ENCODE assay signal across 9 cellular contexts in genomic region chr10:72322280-72323058, GRCh38. TPM values are rescaled to one million over a fixed set of nuclear protein-coding genes. Genes with fewer than 3 reads are reported as not detected.
DNase-seq lines count a peak whose midpoint lies in the region; ATAC-seq and TF ChIP-seq lines count a peak whose summit lies in the region.
"Had no signal": no experiment of that assay in that cellular context is flagged by ENCODE, and none has a peak within 500 bp of the region (broad histone marks: within the 10 kb centered on the region; RNA-seq: fewer than 3 reads in every experiment).

No MANE protein-coding gene starts in this region.

- intact Hi-C loops in CD14-positive monocyte (cut with micrococcal nuclease): loop anchor here in 1 of 2 donors (5.0 kb wide), 1 partner anchor 945 kb away; no protein-coding TSS in a partner anchor

- H3K4me3 Mint-ChIP-seq in CD14-positive monocyte (peak overlapping the region in 1 of 2 donors; percentile 13), naive B cell (peak overlapping the region in 6 of 8 donors; percentile 29 to 69 (median 53))

- H3K4me1 Mint-ChIP-seq in CD14-positive monocyte (peaks cover 76% of the 10 kb centered on the region), naive B cell (peaks cover 39 to 82% (median 74%) of the 10 kb centered on the region in 3 donors)

- H3K36me3 Mint-ChIP-seq in CD14-positive monocyte: no peaks in the 10 kb centered on the region
- H3K36me3 Mint-ChIP-seq in naive B cell: no peaks in the 10 kb centered on the region

- DNase-seq in CD14-positive monocyte (ENCODE audit: low spot score) (no peak), RPMI8226 (peak; percentile 33), naive B cell (no peak), NCI-H226 (no peak), Ammon's horn (ENCODE audit: low spot score) (no peak)
- peak; percentile 51 for DNase-seq in activated naive CD4-positive, alpha-beta T cell treated with Interleukin-2 at 50 U/mL for 16 hours
- DNase-seq: sigmoid colon had no signal

- H3K27me3 Mint-ChIP-seq in CD14-positive monocyte (ENCODE audit: low read depth in 3 of 3): peaks cover 0 to 5% (median 4%) of the 10 kb centered on the region in 3 donors
- H3K27me3 Mint-ChIP-seq in naive B cell: no peaks in the 10 kb centered on the region

- H3K27ac Mint-ChIP-seq in CD14-positive monocyte (peak overlapping the region; percentile 30 to 100 (median 73)), naive B cell (peak overlapping the region in 5 of 6 donors; percentile 59 to 92 (median 88))

- H3K9me3 Mint-ChIP-seq in CD14-positive monocyte (peaks cover 0 to 8% (median 0%) of the 10 kb centered on the region in 7 donors), naive B cell (no peaks in the 10 kb centered on the region)

- ATAC-seq in naive B cell (ENCODE audit: low read depth in 2 of 2) (no peak), HG03108 (IDR thresholded peaks at IDR 0.05; ENCODE audit: unreplicated experiment) (no peak), GM21528 (IDR thresholded peaks at IDR 0.05; ENCODE audit: low FRiP score, unreplicated experiment) (no peak)

- no peak for TF ChIP-seq CTCF in CD14-positive monocyte (IDR thresholded peaks at IDR 0.05)

RNA-seq across cellular contexts. Expression of gene DNAJB12, which starts 32.2 kb away (rescaled TPM):
- polyA plus RNA-seq in CD14-positive monocyte (10 to 100 TPM; 26.5 to 37.9 TPM), naive B cell (ENCODE audit: low read depth in 6 of 6) (10 to 100 TPM; 15.7 to 28.4 (median 18.6) TPM)

RNA-seq across cellular contexts. Expression of gene DDIT4, which starts 48.7 kb away (rescaled TPM):
- 10 to 100 TPM; 26.1 to 45.8 TPM for polyA plus RNA-seq in CD14-positive monocyte
- polyA plus RNA-seq in naive B cell (ENCODE audit: low read depth in 6 of 6): 100 to 1,000 TPM in 1 of 6 donors, 10 to 100 TPM in 5; 22.6 to 124 (median 78.2) TPM

Comparison
In these comparisons a context has a peak if more than half of its experiments do, and no peak if none do; other contexts are left out.
1. DNase-seq: peak in RPMI8226 (single experiment) and activated naive CD4-positive, alpha-beta T cell treated with Interleukin-2 at 50 U/mL for 16 hours (single experiment); none in CD14-positive monocyte (single experiment), naive B cell (single experiment), NCI-H226 (single experiment) and Ammon's horn (single experiment).